ENCODE assay signal across 26 cellular contexts in genomic region chr10:66244953-66245352, GRCh38.
"Had no signal": no experiment of that assay in that cellular context is flagged by ENCODE, and none has a peak within 500 bp of the region (broad histone marks: within the 10 kb centered on the region; RNA-seq: fewer than 3 reads in every experiment).

No MANE protein-coding gene starts in this region.

- DNase-seq: naive B cell; naive thymus-derived CD8-positive, alpha-beta T cell; nephron progenitor cell; occipital lobe; ovary; posterior cingulate gyrus; psoas muscle; right lobe of liver; sigmoid colon; small intestine; stimulated activated CD4-positive, alpha-beta T cell treated with anti-CD3 and anti-CD28 coated beads, Interleukin-12 subunit alpha, Interleukin-12 subunit beta, amount 100 ng/mL, for 4 hours; stimulated activated CD4-positive, alpha-beta T cell treated with anti-CD3 and anti-CD28 coated beads, Interleukin-1b, Interleukin-23, amount 100 ng/mL, for 48 hours; stimulated activated CD4-positive, alpha-beta T cell treated with anti-CD3 and anti-CD28 coated beads, Interleukin-4, amount 100 ng/mL, for 1 hour; stimulated activated CD4-positive, alpha-beta T cell treated with anti-CD3 and anti-CD28 coated beads, Interleukin-4, amount 100 ng/mL, for 4 hours; stimulated activated CD8-positive, alpha-beta memory T cell treated with anti-CD3 and anti-CD28 coated beads, Interleukin-4, amount 100 ng/mL, for 48 hours; stimulated activated naive CD4-positive, alpha-beta T cell; stimulated activated naive CD8-positive, alpha-beta T cell treated with anti-CD3 and anti-CD28 coated beads, Interleukin-15, amount 100 ng/mL, for 72 hours; stimulated activated naive CD8-positive, alpha-beta T cell treated with anti-CD3 and anti-CD28 coated beads, Interleukin-15, Interleukin-2, amounts not matched to agents 100 U/mL and 50 U/mL, for 24 hours; substantia nigra; testis; trophoblast cell; uterus had no signal

- H3K9ac ChIP-seq: parathyroid adenoma had no signal

- H3K4me1 ChIP-seq: parathyroid adenoma, psoas muscle, right lobe of liver, sigmoid colon, suprapubic skin, testis, tibial nerve, upper lobe of left lung, uterus had no signal

- H3K27ac ChIP-seq: ovary, parathyroid adenoma, psoas muscle, right lobe of liver, sigmoid colon, suprapubic skin, testis, tibial nerve, upper lobe of left lung, uterus had no signal

- H3K9me3 ChIP-seq: ovary, right lobe of liver, suprapubic skin, testis, uterus had no signal

- H3K4me3 ChIP-seq: ovary, psoas muscle, right lobe of liver, sigmoid colon, suprapubic skin, testis, tibial nerve, upper lobe of left lung, uterus had no signal

- H3K36me3 ChIP-seq: ovary, right lobe of liver, sigmoid colon, suprapubic skin, tibial nerve, upper lobe of left lung, uterus had no signal

- H2AFZ ChIP-seq: parathyroid adenoma had no signal

- H3K27me3 ChIP-seq: ovary, right lobe of liver, sigmoid colon, suprapubic skin, testis, tibial nerve, upper lobe of left lung, uterus had no signal
